In genomic region chr1:67947114-67947513, GRCh38 we compare ENCODE assay signal across 22 cellular contexts.
DNase-seq lines count a peak whose midpoint lies in the region; TF ChIP-seq lines count a peak whose summit lies in the region.
"Had no signal": no experiment of that assay in that cellular context is flagged by ENCODE, and none has a peak within 500 bp of the region (broad histone marks: within the 10 kb centered on the region; RNA-seq: fewer than 3 reads in every experiment).

No MANE protein-coding gene starts in this region.

- H3K4me3 ChIP-seq in cardiac muscle cell (no peak overlapping the region), parathyroid adenoma (ENCODE audit: low read depth, low read length) (no peak overlapping the region)
- H3K4me3 ChIP-seq: GM23248, hepatocyte, lower lobe of right lung, PC-9, SJCRH30, upper lobe of right lung had no signal

- H3K27ac ChIP-seq in cardiac muscle cell (peak overlapping the region; percentile 88), parathyroid adenoma (no peak overlapping the region)
- H3K27ac ChIP-seq: lower lobe of right lung, PC-9, SJCRH30, upper lobe of right lung had no signal

- H3K27me3 ChIP-seq in cardiac muscle cell = no peaks in the 10 kb centered on the region
- no peaks in the 10 kb centered on the region for H3K27me3 ChIP-seq in parathyroid adenoma (ENCODE audit: control insufficient read depth, insufficient read depth, low read length)
- H3K27me3 ChIP-seq: BE2C, hepatocyte, upper lobe of right lung had no signal

- H3K36me3 ChIP-seq in cardiac muscle cell (no peaks in the 10 kb centered on the region), parathyroid adenoma (ENCODE audit: control insufficient read depth, insufficient read depth, low read length) (no peaks in the 10 kb centered on the region)
- H3K36me3 ChIP-seq: BE2C, lower lobe of right lung, SJCRH30, upper lobe of right lung had no signal

- no peaks in the 10 kb centered on the region for H3K9me3 ChIP-seq in cardiac muscle cell (ENCODE audit: low read depth)
- H3K9me3 ChIP-seq in parathyroid adenoma (ENCODE audit: control insufficient read depth, low read length) = no peaks in the 10 kb centered on the region
- H3K9me3 ChIP-seq: BE2C, lower lobe of right lung, SJCRH30, upper lobe of right lung had no signal

- no peaks in the 10 kb centered on the region for H3K79me2 ChIP-seq in parathyroid adenoma
- H3K79me2 ChIP-seq: hepatocyte had no signal

- H3K9ac ChIP-seq in parathyroid adenoma = no peak overlapping the region
- H3K9ac ChIP-seq: GM23248 had no signal

- DNase-seq in NCI-H1417 (lab: John Stamatoyannopoulos, UW) (peak in 2 of 3 experiments; percentile 19 to 41), NCI-H1417 treated with DMSO at 0.1 percent for 48 hours (lab: John Stamatoyannopoulos, UW) (no peak), NCI-H69 (lab: John Stamatoyannopoulos, UW) (peak; percentile 54), cardiac muscle cell (ENCODE audit: low read depth in 1 of 2, low spot score in 1 of 2) (no peak), NCI-H510A treated with DMSO at 0.1 percent for 48 hours (lab: John Stamatoyannopoulos, UW) (no peak)
- no peak for DNase-seq in stimulated activated CD4-positive, alpha-beta T cell treated with anti-CD3 and anti-CD28 coated beads, Interleukin-2, amount 100 ng/mL, for 24 hours
- no peak for DNase-seq in activated naive CD4-positive, alpha-beta T cell treated with Interleukin-2 at 50 U/mL for 16 hours
- DNase-seq: activated CD4-positive, alpha-beta T cell treated with anti-CD3 and anti-CD28 coated beads for 36 hours; activated CD8-positive, alpha-beta memory T cell treated with anti-CD3 and anti-CD28 coated beads for 24 hours; activated naive CD4-positive, alpha-beta T cell; activated T-cell treated with anti-CD3 and anti-CD28 coated beads, Interleukin-2, amount 50 U/mL, for 24 hours; BE2C; GM23248; lower lobe of right lung; NCI-H2171; NCI-H526 treated with DMSO at 0.1 percent for 48 hours; PC-9; SJCRH30; T-cell; upper lobe of right lung had no signal

- peak overlapping the region; percentile 19 for H2AFZ ChIP-seq in parathyroid adenoma
- H2AFZ ChIP-seq: GM23248, hepatocyte, PC-9 had no signal

- H3K4me2 ChIP-seq in parathyroid adenoma (ENCODE audit: low read length) = no peak overlapping the region
- H3K4me2 ChIP-seq: hepatocyte, PC-9 had no signal

- TF ChIP-seq CTCF in cardiac muscle cell (IDR thresholded peaks at IDR 0.05; ENCODE audit: low read depth, low read length) = no peak
- TF ChIP-seq CTCF in parathyroid adenoma (IDR thresholded peaks at IDR 0.05) = no peak

- H3K4me1 ChIP-seq in cardiac muscle cell (ENCODE audit: low read depth) (peaks cover 69% of the 10 kb centered on the region), parathyroid adenoma (peaks cover 10% of the 10 kb centered on the region)
- H3K4me1 ChIP-seq: BE2C, lower lobe of right lung, upper lobe of right lung had no signal

Comparison
In these comparisons a context has a peak if more than half of its experiments do, and no peak if none do; other contexts are left out.
1. DNase-seq: peak in NCI-H1417 (2 of 3) and NCI-H69 (single experiment); none in NCI-H1417 treated with DMSO at 0.1 percent for 48 hours (single experiment), cardiac muscle cell (0 of 2), stimulated activated CD4-positive, alpha-beta T cell treated with anti-CD3 and anti-CD28 coated beads, Interleukin-2, amount 100 ng/mL, for 24 hours (0 of 2), activated naive CD4-positive, alpha-beta T cell treated with Interleukin-2 at 50 U/mL for 16 hours (single experiment) and NCI-H510A treated with DMSO at 0.1 percent for 48 hours (single experiment).